In the genomic region with DNA sequence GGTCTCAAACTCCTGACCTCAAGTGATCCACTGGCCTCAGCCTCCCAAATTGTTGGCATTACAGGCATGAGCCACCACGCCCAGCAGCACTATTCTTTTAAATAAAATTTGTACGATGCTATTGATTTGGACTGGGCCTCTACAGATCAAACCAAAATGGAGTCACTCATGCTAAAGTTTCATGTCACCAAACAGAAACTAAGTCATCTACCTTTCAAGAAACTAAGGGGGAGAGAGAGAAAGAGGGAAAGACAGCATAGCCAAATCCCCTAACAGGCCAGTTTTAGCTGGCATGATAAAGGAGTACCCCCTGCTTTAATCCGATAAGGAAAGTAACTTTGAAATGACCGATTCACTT, we compare ENCODE assay signal across 24 cellular contexts. TPM values are rescaled to one million over a fixed set of nuclear protein-coding genes. Genes with fewer than 3 reads are reported as not detected.
DNase-seq lines count a peak whose midpoint lies in the region; ATAC-seq, FAIRE-seq and TF ChIP-seq lines count a peak whose summit lies in the region.
"Had no signal": no experiment of that assay in that cellular context is flagged by ENCODE, and none has a peak within 500 bp of the region (broad histone marks: within the 10 kb centered on the region; RNA-seq: fewer than 3 reads in every experiment).

No MANE protein-coding gene starts in this region.

- no peak for DNase-seq in activated T-cell treated with anti-CD3 and anti-CD28 coated beads, Interleukin-2, amount 50 U/mL, for 72 hours
- no peak for DNase-seq in activated T-cell treated with anti-CD3 and anti-CD28 coated beads, Interleukin-2, amount 50 U/mL, for 1 hour
- DNase-seq in astrocyte (ENCODE audit: low read depth) = no peak
- DNase-seq in WTC11 (ENCODE audit: low spot score) = no peak
- no peak for DNase-seq in activated CD4-positive, alpha-beta memory T cell treated with anti-CD3 and anti-CD28 coated beads for 36 hours
- no peak for DNase-seq in NCI-H82 treated with DMSO at 0.1 percent for 48 hours (lab: John Stamatoyannopoulos, UW; ENCODE audit: unreplicated experiment)
- DNase-seq: DMS53, EL, GF-D8, H9, HFFc6, MG63, NCI-H1092 treated with DMSO at 0.1 percent for 48 hours, NCI-H1436 treated with DMSO at 0.1 percent for 48 hours, NCI-H1930, NCI-H2227 treated with DMSO at 0.1 percent for 48 hours, NCI-H524, NCI-H774, PC-3, SHP77 had no signal

- no peaks in the 10 kb centered on the region for H3K9me3 Mint-ChIP-seq in activated T-cell treated with anti-CD3 and anti-CD28 coated beads, Interleukin-2, amount 50 U/mL, for 72 hours
- H3K9me3 Mint-ChIP-seq in astrocyte (ENCODE audit: unreplicated experiment) (no peaks in the 10 kb centered on the region), WTC11 (no peaks in the 10 kb centered on the region)
- H3K9me3 Mint-ChIP-seq in stimulated activated memory B cell treated with anti-CD40 and anti-IgM and Interleukin-4, amounts not matched to agents 10 μg/mL and 1 μg/mL and 100 μg/mL, for 72 hours = no peaks in the 10 kb centered on the region
- H3K9me3 Mint-ChIP-seq in activated CD4-positive, alpha-beta memory T cell treated with anti-CD3 and anti-CD28 coated beads for 36 hours = no peaks in the 10 kb centered on the region
- H3K9me3 Mint-ChIP-seq: H9, HFFc6 had no signal

- H3K4me2 ChIP-seq in KMS-11 = peak overlapping the region; percentile 35; the same call in 1 of the 2 replicates
- H3K4me2 ChIP-seq in astrocyte (ENCODE audit: low read length) = no peak overlapping the region

- no peaks in the 10 kb centered on the region for H4K20me1 ChIP-seq in KMS-11 (ENCODE audit: insufficient read depth)
- no peaks in the 10 kb centered on the region for H4K20me1 ChIP-seq in astrocyte (ENCODE audit: insufficient read depth, low read length)

- no peak for FAIRE-seq in astrocyte (lab: Jason Lieb, UNC)
- FAIRE-seq: A204.1, D721Med had no signal

- peaks cover 31% of the 10 kb centered on the region for H3K4me1 Mint-ChIP-seq in activated T-cell treated with anti-CD3 and anti-CD28 coated beads, Interleukin-2, amount 50 U/mL, for 72 hours (ENCODE audit: low read depth)
- H3K4me1 Mint-ChIP-seq in astrocyte (ENCODE audit: low read depth, unreplicated experiment) = peaks cover 3% of the 10 kb centered on the region
- peaks cover 46% of the 10 kb centered on the region for H3K4me1 Mint-ChIP-seq in stimulated activated memory B cell treated with anti-CD40 and anti-IgM and Interleukin-4, amounts not matched to agents 10 μg/mL and 1 μg/mL and 100 μg/mL, for 72 hours
- peaks cover under 1% of the 10 kb centered on the region; the same call in 1 of the 2 replicates for H3K4me1 Mint-ChIP-seq in WTC11
- peaks cover 23% of the 10 kb centered on the region for H3K4me1 Mint-ChIP-seq in activated CD4-positive, alpha-beta memory T cell treated with anti-CD3 and anti-CD28 coated beads for 36 hours (ENCODE audit: low read depth)
- H3K4me1 Mint-ChIP-seq: H9 had no signal

- H3K36me3 Mint-ChIP-seq in activated T-cell treated with anti-CD3 and anti-CD28 coated beads, Interleukin-2, amount 50 U/mL, for 72 hours (ENCODE audit: insufficient read depth in 2 of 2) = no peaks in the 10 kb centered on the region
- H3K36me3 Mint-ChIP-seq in astrocyte (ENCODE audit: low read depth, unreplicated experiment) = no peaks in the 10 kb centered on the region
- no peaks in the 10 kb centered on the region for H3K36me3 Mint-ChIP-seq in stimulated activated memory B cell treated with anti-CD40 and anti-IgM and Interleukin-4, amounts not matched to agents 10 μg/mL and 1 μg/mL and 100 μg/mL, for 72 hours
- no peaks in the 10 kb centered on the region for H3K36me3 Mint-ChIP-seq in WTC11
- no peaks in the 10 kb centered on the region for H3K36me3 Mint-ChIP-seq in activated CD4-positive, alpha-beta memory T cell treated with anti-CD3 and anti-CD28 coated beads for 36 hours

- ATAC-seq in activated T-cell treated with anti-CD3 and anti-CD28 coated beads, Interleukin-2, amount 50 U/mL, for 72 hours (replicated peaks in 1 of 2) = no peak
- no peak for ATAC-seq in stimulated activated memory B cell treated with anti-CD40 and anti-IgM and Interleukin-4, amounts not matched to agents 10 μg/mL and 1 μg/mL and 100 μg/mL, for 72 hours
- no peak for ATAC-seq in WTC11

- no peaks in the 10 kb centered on the region for H3K9me3 ChIP-seq in astrocyte (ENCODE audit: insufficient read depth, low read depth, low read length)
- H3K9me3 ChIP-seq: MG63 had no signal

- H3K27me3 Mint-ChIP-seq in activated T-cell treated with anti-CD3 and anti-CD28 coated beads, Interleukin-2, amount 50 U/mL, for 72 hours (ENCODE audit: low read depth) = peaks cover 15% of the 10 kb centered on the region
- H3K27me3 Mint-ChIP-seq in astrocyte (ENCODE audit: low read depth, unreplicated experiment) (no peaks in the 10 kb centered on the region), WTC11 (ENCODE audit: low read depth) (no peaks in the 10 kb centered on the region; the same call in 1 of the 2 replicates)
- H3K27me3 Mint-ChIP-seq in stimulated activated memory B cell treated with anti-CD40 and anti-IgM and Interleukin-4, amounts not matched to agents 10 μg/mL and 1 μg/mL and 100 μg/mL, for 72 hours = no peaks in the 10 kb centered on the region
- peaks cover 2% of the 10 kb centered on the region for H3K27me3 Mint-ChIP-seq in activated CD4-positive, alpha-beta memory T cell treated with anti-CD3 and anti-CD28 coated beads for 36 hours

- no peak for TF ChIP-seq CTCF in KMS-11 (conservative IDR thresholded peaks at IDR 0.05; ENCODE audit: low read depth, low read length)
- TF ChIP-seq CTCF in astrocyte (IDR thresholded peaks at IDR 0.05; ENCODE audit: insufficient read depth, low read depth, low read length) = no peak
- no peak for TF ChIP-seq CTCF in WTC11 (IDR thresholded peaks at IDR 0.05)

- H3K9ac ChIP-seq in KMS-11 = no peak overlapping the region
- H3K9ac ChIP-seq in astrocyte (ENCODE audit: low read length) = no peak overlapping the region

- H2AFZ ChIP-seq in KMS-11 (ENCODE audit: low read depth) (no peak overlapping the region), astrocyte (ENCODE audit: low read depth, low read length) (no peak overlapping the region)

- H3K4me3 Mint-ChIP-seq in activated T-cell treated with anti-CD3 and anti-CD28 coated beads, Interleukin-2, amount 50 U/mL, for 72 hours = peak overlapping the region in 1 of 2 donors; percentile 56
- H3K4me3 Mint-ChIP-seq in astrocyte (ENCODE audit: unreplicated experiment) (no peak overlapping the region), WTC11 (no peak overlapping the region)
- H3K4me3 Mint-ChIP-seq in stimulated activated memory B cell treated with anti-CD40 and anti-IgM and Interleukin-4, amounts not matched to agents 10 μg/mL and 1 μg/mL and 100 μg/mL, for 72 hours = no peak overlapping the region
- H3K4me3 Mint-ChIP-seq in activated CD4-positive, alpha-beta memory T cell treated with anti-CD3 and anti-CD28 coated beads for 36 hours = no peak overlapping the region
- H3K4me3 Mint-ChIP-seq: H9, HFFc6 had no signal

- intact Hi-C loops in activated CD4-positive, alpha-beta memory T cell treated with anti-CD3 and anti-CD28 coated beads for 36 hours (cut with micrococcal nuclease) = loop anchor here (1.0 to 2.0 kb wide), 3 partner anchors 13 to 41 kb away; no protein-coding TSS in a partner anchor

- H3K79me2 ChIP-seq in KMS-11 (ENCODE audit: insufficient read depth, low read depth) (no peaks in the 10 kb centered on the region), astrocyte (ENCODE audit: insufficient read depth, low read length) (no peaks in the 10 kb centered on the region)

- peak overlapping the region; percentile 39 for H3K27ac Mint-ChIP-seq in activated T-cell treated with anti-CD3 and anti-CD28 coated beads, Interleukin-2, amount 50 U/mL, for 72 hours
- H3K27ac Mint-ChIP-seq in astrocyte (ENCODE audit: unreplicated experiment) = peak overlapping the region; percentile 53
- peak overlapping the region; percentile 91 for H3K27ac Mint-ChIP-seq in stimulated activated memory B cell treated with anti-CD40 and anti-IgM and Interleukin-4, amounts not matched to agents 10 μg/mL and 1 μg/mL and 100 μg/mL, for 72 hours
- no peak overlapping the region for H3K27ac Mint-ChIP-seq in WTC11
- H3K27ac Mint-ChIP-seq in activated CD4-positive, alpha-beta memory T cell treated with anti-CD3 and anti-CD28 coated beads for 36 hours = no peak overlapping the region
- H3K27ac Mint-ChIP-seq: H9, HFFc6 had no signal

- H3K4me1 ChIP-seq in KMS-11 (ENCODE audit: low read depth, poor library complexity, severe bottlenecking) = peaks cover 43% of the 10 kb centered on the region
- H3K4me1 ChIP-seq in astrocyte (ENCODE audit: insufficient read depth, low read length) = no peaks in the 10 kb centered on the region

- H3K27ac ChIP-seq in KMS-11 (peak overlapping the region; percentile 37; the same call in 1 of the 2 replicates), astrocyte (ENCODE audit: low read depth, low read length) (no peak overlapping the region)

- H3K27me3 ChIP-seq in KMS-11 (ENCODE audit: insufficient read depth, low read depth) (no peaks in the 10 kb centered on the region), astrocyte (ENCODE audit: insufficient read depth, low read length) (no peaks in the 10 kb centered on the region)
- H3K27me3 ChIP-seq: MG63 had no signal

- CTCF ChIA-PET in WTC11 (lab: Charles Lee) = no interaction called here
- CTCF ChIA-PET in activated CD4-positive, alpha-beta memory T cell treated with anti-CD3 and anti-CD28 coated beads for 36 hours (lab: Charles Lee) = interaction anchor here (1.3 to 1.5 kb wide), 2 partner anchors 13 to 84 kb away, joined by 3 to 4 read pairs; no protein-coding TSS in a partner anchor

- POLR2A ChIA-PET in WTC11 (lab: Charles Lee) = no interaction called here
- POLR2A ChIA-PET in activated CD4-positive, alpha-beta memory T cell treated with anti-CD3 and anti-CD28 coated beads for 36 hours (lab: Charles Lee) = interaction anchor here (1.2 kb wide), 1 partner anchor 41 kb away, joined by 3 read pairs; no protein-coding TSS in a partner anchor

- no peak overlapping the region for H3K4me3 ChIP-seq in KMS-11 (IDR thresholded peaks at IDR 0.05; ENCODE audit: insufficient read depth, low read depth, low read length)
- H3K4me3 ChIP-seq in astrocyte (ENCODE audit: insufficient read depth, low read depth, low read length) = no peak overlapping the region
- H3K4me3 ChIP-seq: MG63 had no signal

- H3K36me3 ChIP-seq in KMS-11 (ENCODE audit: insufficient read depth) (no peaks in the 10 kb centered on the region), astrocyte (ENCODE audit: insufficient read depth, low read length) (no peaks in the 10 kb centered on the region)
- H3K36me3 ChIP-seq: MG63 had no signal

TF ChIP-seq in WTC11, 78 proteins besides CTCF, POLR2A, EP300 and RAD21 (continues in another document):
- no peak for TF ChIP-seq ZNF671 (CRISPR knock-in tag; IDR thresholded peaks at IDR 0.05)

RNA-seq across cellular contexts. Expression of gene STK38L, which starts 23.1 kb away (rescaled TPM):
- total RNA-seq in activated T-cell treated with anti-CD3 and anti-CD28 coated beads, Interleukin-2, amount 50 U/mL, for 72 hours = 10 to 100 TPM; 24.8 to 30.6 TPM
- total RNA-seq in astrocyte (114 and 115 TPM in 2 replicates), WTC11 (2021) (37.6 to 47.2 TPM (median 41.7 TPM) in 3 replicates)
- 10 to 100 TPM; 25.1 to 25.2 TPM for total RNA-seq in activated CD4-positive, alpha-beta memory T cell treated with anti-CD3 and anti-CD28 coated beads for 36 hours

Comparison
In these comparisons a context has a peak if more than half of its experiments do, and no peak if none do; other contexts are left out.
1. H3K27ac Mint-ChIP-seq: peak in activated T-cell treated with anti-CD3 and anti-CD28 coated beads, Interleukin-2, amount 50 U/mL, for 72 hours (single experiment), astrocyte (single experiment) and stimulated activated memory B cell treated with anti-CD40 and anti-IgM and Interleukin-4, amounts not matched to agents 10 μg/mL and 1 μg/mL and 100 μg/mL, for 72 hours (single experiment); none in WTC11 (single experiment) and activated CD4-positive, alpha-beta memory T cell treated with anti-CD3 and anti-CD28 coated beads for 36 hours (single experiment).